13 cellular contexts compared by ENCODE assay signal in the genomic region with DNA sequence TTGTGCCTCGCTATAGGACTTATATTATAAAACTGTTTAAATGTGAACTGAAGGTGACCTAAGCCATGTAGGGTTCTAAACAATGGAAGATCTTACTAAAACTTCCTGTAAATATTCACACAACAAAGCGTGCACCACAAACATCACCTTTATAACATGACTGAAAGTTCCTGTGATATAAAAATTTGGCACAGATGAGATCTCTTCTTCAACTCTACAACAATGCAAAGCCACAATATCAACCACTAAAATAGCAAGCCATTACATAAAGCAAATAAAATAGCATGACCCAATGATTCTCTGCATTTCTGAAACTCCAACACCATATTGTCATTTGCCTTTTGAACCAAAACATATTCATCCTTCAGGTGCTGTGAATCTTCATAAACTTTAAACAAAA. TPM values are rescaled to one million over a fixed set of nuclear protein-coding genes. Genes with fewer than 3 reads are reported as not detected.
A peak's percentile ranks its signal among the peaks of the same experiment; 100 is the strongest.
DNase-seq lines count a peak whose midpoint lies in the region; ATAC-seq lines count a peak whose summit lies in the region.
"Had no signal": no experiment of that assay in that cellular context is flagged by ENCODE, and none has a peak within 500 bp of the region (broad histone marks: within the 10 kb centered on the region; RNA-seq: fewer than 3 reads in every experiment).

No MANE protein-coding gene starts in this region.

- intact Hi-C loops in naive thymus-derived CD4-positive, alpha-beta T cell (cut with micrococcal nuclease), result no loop called here

- H3K4me3 ChIP-seq in naive thymus-derived CD4-positive, alpha-beta T cell (ENCODE audit: low read length), result no peak overlapping the region
- H3K4me3 ChIP-seq: esophagus squamous epithelium, lung had no signal

- H3K27me3 Mint-ChIP-seq in stimulated activated naive CD8-positive, alpha-beta T cell treated with anti-CD3 and anti-CD28 coated beads, Interleukin-15, Interleukin-2, amounts not matched to agents 100 ng/mL and 50 ng/mL, for 24 hours, result peaks cover 6% of the 10 kb centered on the region
- H3K27me3 Mint-ChIP-seq in activated naive CD8-positive, alpha-beta T cell treated with anti-CD3 and anti-CD28 coated beads for 36 hours, result no peaks in the 10 kb centered on the region
- H3K27me3 Mint-ChIP-seq in naive thymus-derived CD4-positive, alpha-beta T cell, result peaks cover 0 to 5% (median 0%) of the 10 kb centered on the region in 5 donors
- peaks cover 40 to 54% of the 10 kb centered on the region in 2 donors for H3K27me3 Mint-ChIP-seq in stimulated activated naive B cell treated with anti-CD40 and anti-IgM and Interleukin-4, amounts not matched to agents 10 μg/mL and 1 μg/mL and 100 μg/mL, for 72 hours

- no peaks in the 10 kb centered on the region for H3K27me3 ChIP-seq in naive thymus-derived CD4-positive, alpha-beta T cell (ENCODE audit: control insufficient read depth in 2 of 2, insufficient read depth in 2 of 2, low read length in 2 of 2)
- H3K27me3 ChIP-seq: esophagus squamous epithelium had no signal

- no peaks in the 10 kb centered on the region for H3K9me3 Mint-ChIP-seq in stimulated activated naive CD8-positive, alpha-beta T cell treated with anti-CD3 and anti-CD28 coated beads, Interleukin-15, Interleukin-2, amounts not matched to agents 100 ng/mL and 50 ng/mL, for 24 hours
- H3K9me3 Mint-ChIP-seq in activated naive CD8-positive, alpha-beta T cell treated with anti-CD3 and anti-CD28 coated beads for 36 hours, result peaks cover 1% of the 10 kb centered on the region
- H3K9me3 Mint-ChIP-seq in naive thymus-derived CD4-positive, alpha-beta T cell, result peaks cover 0 to 2% (median 0%) of the 10 kb centered on the region in 11 donors
- peaks cover 4 to 6% of the 10 kb centered on the region in 2 donors for H3K9me3 Mint-ChIP-seq in stimulated activated naive B cell treated with anti-CD40 and anti-IgM and Interleukin-4, amounts not matched to agents 10 μg/mL and 1 μg/mL and 100 μg/mL, for 72 hours

- no peak for ATAC-seq in stimulated activated naive CD8-positive, alpha-beta T cell treated with anti-CD3 and anti-CD28 coated beads, Interleukin-15, Interleukin-2, amounts not matched to agents 100 U/mL and 50 U/mL, for 24 hours
- no peak for ATAC-seq in naive thymus-derived CD4-positive, alpha-beta T cell
- no peak for ATAC-seq in stimulated activated naive B cell treated with anti-CD40 and anti-IgM and Interleukin-4, amounts not matched to agents 10 μg/mL and 1 μg/mL and 100 μg/mL, for 72 hours (replicated peaks)
- no peak for ATAC-seq in HG02973 (IDR thresholded peaks at IDR 0.05; ENCODE audit: unreplicated experiment)

- H3K27ac Mint-ChIP-seq in stimulated activated naive CD8-positive, alpha-beta T cell treated with anti-CD3 and anti-CD28 coated beads, Interleukin-15, Interleukin-2, amounts not matched to agents 100 ng/mL and 50 ng/mL, for 24 hours, result peak overlapping the region; percentile 63
- H3K27ac Mint-ChIP-seq in activated naive CD8-positive, alpha-beta T cell treated with anti-CD3 and anti-CD28 coated beads for 36 hours, result no peak overlapping the region
- H3K27ac Mint-ChIP-seq in naive thymus-derived CD4-positive, alpha-beta T cell, result peak overlapping the region; percentile 6 to 79 (median 54)
- H3K27ac Mint-ChIP-seq in stimulated activated naive B cell treated with anti-CD40 and anti-IgM and Interleukin-4, amounts not matched to agents 10 μg/mL and 1 μg/mL and 100 μg/mL, for 72 hours, result no peak overlapping the region

- H3K27ac ChIP-seq in naive thymus-derived CD4-positive, alpha-beta T cell (ENCODE audit: low read depth, low read length), result no peak overlapping the region
- H3K27ac ChIP-seq: esophagus squamous epithelium had no signal

- H3K36me3 ChIP-seq in naive thymus-derived CD4-positive, alpha-beta T cell (ENCODE audit: control insufficient read depth in 2 of 3, insufficient read depth in 3 of 3, low read length in 3 of 3), result peaks cover 0 to 9% (median 0%) of the 10 kb centered on the region in 3 experiments
- H3K36me3 ChIP-seq: esophagus squamous epithelium had no signal

- POLR2A ChIA-PET in naive thymus-derived CD4-positive, alpha-beta T cell (lab: Charles Lee), result no interaction called here

- CTCF ChIA-PET in naive thymus-derived CD4-positive, alpha-beta T cell (lab: Charles Lee), result interaction anchor here (0.6 to 1.0 kb wide), 2 partner anchors 11 to 26 kb away, joined by 3 read pairs; no protein-coding TSS in a partner anchor

- H3K9me3 ChIP-seq in naive thymus-derived CD4-positive, alpha-beta T cell (ENCODE audit: control insufficient read depth in 2 of 3, low read length in 3 of 3), result no peaks in the 10 kb centered on the region
- H3K9me3 ChIP-seq: esophagus squamous epithelium had no signal

- no peak for DNase-seq in stimulated activated naive CD8-positive, alpha-beta T cell treated with anti-CD3 and anti-CD28 coated beads, Interleukin-15, Interleukin-2, amounts not matched to agents 100 U/mL and 50 U/mL, for 24 hours
- DNase-seq in activated naive CD8-positive, alpha-beta T cell treated with anti-CD3 and anti-CD28 coated beads for 36 hours, result no peak
- peak in 3 of 9 donors; percentile 19 to 40 (median 30) for DNase-seq in naive thymus-derived CD4-positive, alpha-beta T cell
- no peak for DNase-seq in stimulated activated naive B cell treated with anti-CD40 and anti-IgM and Interleukin-4, amounts not matched to agents 10 μg/mL and 1 μg/mL and 100 μg/mL, for 72 hours
- DNase-seq in stimulated activated naive CD4-positive, alpha-beta T cell treated with Interleukin-2 at 50 U/mL for 16 hours (lab: John Stamatoyannopoulos, UW), result no peak
- DNase-seq in NK-92 treated with Interleukin-12 subunit alpha and Interleukin-12 subunit beta, amount 100 ng/mL, for 24 hours (lab: John Stamatoyannopoulos, UW), result no peak
- DNase-seq: DMS153, esophagus squamous epithelium, NCI-H2029 treated with DMSO at 0.1 percent for 48 hours, occipital lobe had no signal

- H3K4me1 ChIP-seq in naive thymus-derived CD4-positive, alpha-beta T cell (ENCODE audit: control insufficient read depth in 2 of 2, insufficient read depth in 2 of 2, low read length in 2 of 2), result peaks cover 28 to 29% of the 10 kb centered on the region in 2 donors

- peaks cover 13% of the 10 kb centered on the region for H3K36me3 Mint-ChIP-seq in stimulated activated naive CD8-positive, alpha-beta T cell treated with anti-CD3 and anti-CD28 coated beads, Interleukin-15, Interleukin-2, amounts not matched to agents 100 ng/mL and 50 ng/mL, for 24 hours (ENCODE audit: low read depth)
- H3K36me3 Mint-ChIP-seq in activated naive CD8-positive, alpha-beta T cell treated with anti-CD3 and anti-CD28 coated beads for 36 hours, result peaks cover 32% of the 10 kb centered on the region
- H3K36me3 Mint-ChIP-seq in naive thymus-derived CD4-positive, alpha-beta T cell, result peaks cover 0 to 7% (median 0%) of the 10 kb centered on the region in 5 donors
- peaks cover 5 to 8% of the 10 kb centered on the region in 2 donors for H3K36me3 Mint-ChIP-seq in stimulated activated naive B cell treated with anti-CD40 and anti-IgM and Interleukin-4, amounts not matched to agents 10 μg/mL and 1 μg/mL and 100 μg/mL, for 72 hours

- peak overlapping the region; percentile 67 for H3K4me3 Mint-ChIP-seq in stimulated activated naive CD8-positive, alpha-beta T cell treated with anti-CD3 and anti-CD28 coated beads, Interleukin-15, Interleukin-2, amounts not matched to agents 100 ng/mL and 50 ng/mL, for 24 hours
- peak overlapping the region; percentile 65 for H3K4me3 Mint-ChIP-seq in activated naive CD8-positive, alpha-beta T cell treated with anti-CD3 and anti-CD28 coated beads for 36 hours
- peak overlapping the region; percentile 5 to 99 (median 61) for H3K4me3 Mint-ChIP-seq in naive thymus-derived CD4-positive, alpha-beta T cell
- no peak overlapping the region for H3K4me3 Mint-ChIP-seq in stimulated activated naive B cell treated with anti-CD40 and anti-IgM and Interleukin-4, amounts not matched to agents 10 μg/mL and 1 μg/mL and 100 μg/mL, for 72 hours

- peaks cover 75% of the 10 kb centered on the region for H3K4me1 Mint-ChIP-seq in stimulated activated naive CD8-positive, alpha-beta T cell treated with anti-CD3 and anti-CD28 coated beads, Interleukin-15, Interleukin-2, amounts not matched to agents 100 ng/mL and 50 ng/mL, for 24 hours (ENCODE audit: low read depth)
- H3K4me1 Mint-ChIP-seq in activated naive CD8-positive, alpha-beta T cell treated with anti-CD3 and anti-CD28 coated beads for 36 hours, result peaks cover 57% of the 10 kb centered on the region
- peaks cover 42 to 81% (median 70%) of the 10 kb centered on the region in 7 donors for H3K4me1 Mint-ChIP-seq in naive thymus-derived CD4-positive, alpha-beta T cell
- peaks cover 14 to 29% of the 10 kb centered on the region in 2 donors for H3K4me1 Mint-ChIP-seq in stimulated activated naive B cell treated with anti-CD40 and anti-IgM and Interleukin-4, amounts not matched to agents 10 μg/mL and 1 μg/mL and 100 μg/mL, for 72 hours

RNA-seq across cellular contexts. Expression of gene YES1, which starts 3.5 kb away (rescaled TPM):
- 10 to 100 TPM; 29.0 to 32.2 TPM for total RNA-seq in activated naive CD8-positive, alpha-beta T cell treated with anti-CD3 and anti-CD28 coated beads for 36 hours
- total RNA-seq in naive thymus-derived CD4-positive, alpha-beta T cell, result 10 to 100 TPM; 14.2 to 15.8 (median 14.8) TPM
- polyA plus RNA-seq in naive thymus-derived CD4-positive, alpha-beta T cell, result 1 to 10 TPM in 1 of 2 donors, under 1 TPM in 1; 0.66 to 4.1 TPM

Comparison
In these comparisons a context has a peak if more than half of its experiments do, and no peak if none do; other contexts are left out.
1. H3K27ac Mint-ChIP-seq: peak in stimulated activated naive CD8-positive, alpha-beta T cell treated with anti-CD3 and anti-CD28 coated beads, Interleukin-15, Interleukin-2, amounts not matched to agents 100 ng/mL and 50 ng/mL, for 24 hours (single experiment) and naive thymus-derived CD4-positive, alpha-beta T cell (9 of 9); none in activated naive CD8-positive, alpha-beta T cell treated with anti-CD3 and anti-CD28 coated beads for 36 hours (single experiment) and stimulated activated naive B cell treated with anti-CD40 and anti-IgM and Interleukin-4, amounts not matched to agents 10 μg/mL and 1 μg/mL and 100 μg/mL, for 72 hours (single experiment).
2. H3K4me3 Mint-ChIP-seq: peak in stimulated activated naive CD8-positive, alpha-beta T cell treated with anti-CD3 and anti-CD28 coated beads, Interleukin-15, Interleukin-2, amounts not matched to agents 100 ng/mL and 50 ng/mL, for 24 hours (single experiment), activated naive CD8-positive, alpha-beta T cell treated with anti-CD3 and anti-CD28 coated beads for 36 hours (single experiment) and naive thymus-derived CD4-positive, alpha-beta T cell (10 of 10); none in stimulated activated naive B cell treated with anti-CD40 and anti-IgM and Interleukin-4, amounts not matched to agents 10 μg/mL and 1 μg/mL and 100 μg/mL, for 72 hours (0 of 2).